In genomic region chr11:59776210-59777066, GRCh38 we compare ENCODE assay signal across 1 cellular context.
TF ChIP-seq lines count a peak whose summit lies in the region.

No MANE protein-coding gene starts in this region.

TF ChIP-seq in K562, 482 proteins besides CTCF, POLR2A, EP300 and RAD21 (continued from another document):
- TF ChIP-seq, protein P1, sequence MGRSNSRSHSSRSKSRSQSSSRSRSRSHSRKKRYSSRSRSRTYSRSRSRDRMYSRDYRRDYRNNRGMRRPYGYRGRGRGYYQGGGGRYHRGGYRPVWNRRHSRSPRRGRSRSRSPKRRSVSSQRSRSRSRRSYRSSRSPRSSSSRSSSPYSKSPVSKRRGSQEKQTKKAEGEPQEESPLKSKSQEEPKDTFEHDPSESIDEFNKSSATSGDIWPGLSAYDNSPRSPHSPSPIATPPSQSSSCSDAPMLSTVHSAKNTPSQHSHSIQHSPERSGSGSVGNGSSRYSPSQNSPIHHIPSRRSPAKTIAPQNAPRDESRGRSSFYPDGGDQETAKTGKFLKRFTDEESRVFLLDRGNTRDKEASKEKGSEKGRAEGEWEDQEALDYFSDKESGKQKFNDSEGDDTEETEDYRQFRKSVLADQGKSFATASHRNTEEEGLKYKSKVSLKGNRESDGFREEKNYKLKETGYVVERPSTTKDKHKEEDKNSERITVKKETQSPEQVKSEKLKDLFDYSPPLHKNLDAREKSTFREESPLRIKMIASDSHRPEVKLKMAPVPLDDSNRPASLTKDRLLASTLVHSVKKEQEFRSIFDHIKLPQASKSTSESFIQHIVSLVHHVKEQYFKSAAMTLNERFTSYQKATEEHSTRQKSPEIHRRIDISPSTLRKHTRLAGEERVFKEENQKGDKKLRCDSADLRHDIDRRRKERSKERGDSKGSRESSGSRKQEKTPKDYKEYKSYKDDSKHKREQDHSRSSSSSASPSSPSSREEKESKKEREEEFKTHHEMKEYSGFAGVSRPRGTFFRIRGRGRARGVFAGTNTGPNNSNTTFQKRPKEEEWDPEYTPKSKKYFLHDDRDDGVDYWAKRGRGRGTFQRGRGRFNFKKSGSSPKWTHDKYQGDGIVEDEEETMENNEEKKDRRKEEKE (IDR thresholded peaks at IDR 0.05; ENCODE audit: borderline replicate concordance in 1 of 2, control insufficient read depth in 1 of 2, low read depth in 2 of 2, low read length in 1 of 2): no peak
- TF ChIP-seq ZNF134 (CRISPR knock-in tag; conservative IDR thresholded peaks at IDR 0.05): no peak
- TF ChIP-seq, protein P2, sequence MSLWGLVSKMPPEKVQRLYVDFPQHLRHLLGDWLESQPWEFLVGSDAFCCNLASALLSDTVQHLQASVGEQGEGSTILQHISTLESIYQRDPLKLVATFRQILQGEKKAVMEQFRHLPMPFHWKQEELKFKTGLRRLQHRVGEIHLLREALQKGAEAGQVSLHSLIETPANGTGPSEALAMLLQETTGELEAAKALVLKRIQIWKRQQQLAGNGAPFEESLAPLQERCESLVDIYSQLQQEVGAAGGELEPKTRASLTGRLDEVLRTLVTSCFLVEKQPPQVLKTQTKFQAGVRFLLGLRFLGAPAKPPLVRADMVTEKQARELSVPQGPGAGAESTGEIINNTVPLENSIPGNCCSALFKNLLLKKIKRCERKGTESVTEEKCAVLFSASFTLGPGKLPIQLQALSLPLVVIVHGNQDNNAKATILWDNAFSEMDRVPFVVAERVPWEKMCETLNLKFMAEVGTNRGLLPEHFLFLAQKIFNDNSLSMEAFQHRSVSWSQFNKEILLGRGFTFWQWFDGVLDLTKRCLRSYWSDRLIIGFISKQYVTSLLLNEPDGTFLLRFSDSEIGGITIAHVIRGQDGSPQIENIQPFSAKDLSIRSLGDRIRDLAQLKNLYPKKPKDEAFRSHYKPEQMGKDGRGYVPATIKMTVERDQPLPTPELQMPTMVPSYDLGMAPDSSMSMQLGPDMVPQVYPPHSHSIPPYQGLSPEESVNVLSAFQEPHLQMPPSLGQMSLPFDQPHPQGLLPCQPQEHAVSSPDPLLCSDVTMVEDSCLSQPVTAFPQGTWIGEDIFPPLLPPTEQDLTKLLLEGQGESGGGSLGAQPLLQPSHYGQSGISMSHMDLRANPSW (CRISPR knock-in tag; IDR thresholded peaks at IDR 0.05): no peak
- TF ChIP-seq, protein P3, sequence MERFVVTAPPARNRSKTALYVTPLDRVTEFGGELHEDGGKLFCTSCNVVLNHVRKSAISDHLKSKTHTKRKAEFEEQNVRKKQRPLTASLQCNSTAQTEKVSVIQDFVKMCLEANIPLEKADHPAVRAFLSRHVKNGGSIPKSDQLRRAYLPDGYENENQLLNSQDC (CRISPR knock-in tag; IDR thresholded peaks at IDR 0.05): no peak
- TF ChIP-seq ZNF699 (CRISPR knock-in tag; IDR thresholded peaks at IDR 0.05; ENCODE audit: insufficient replicate concordance): no peak
- no peak for TF ChIP-seq MAFF (IDR thresholded peaks at IDR 0.05; ENCODE audit: low read length)
- TF ChIP-seq KDM1A (IDR thresholded peaks at IDR 0.05): peak; percentile 94 to 95
- TF ChIP-seq SMARCA5 (IDR thresholded peaks at IDR 0.05): no peak
- TF ChIP-seq KDM2B (CRISPR knock-in tag; IDR thresholded peaks at IDR 0.05): no peak
- TF ChIP-seq PHF21A (IDR thresholded peaks at IDR 0.05; ENCODE audit: borderline replicate concordance, low read depth): peak; percentile 53; the same call in 1 of the 2 replicates
- peak; percentile 33; the same call in 1 of the 2 replicates for TF ChIP-seq BHLHE40 (IDR thresholded peaks at IDR 0.05; ENCODE audit: low read length)
- no peak for TF ChIP-seq FOXM1 (IDR thresholded peaks at IDR 0.05; ENCODE audit: low read depth)
- no peak for TF ChIP-seq FOXM1 (CRISPR knock-in tag; IDR thresholded peaks at IDR 0.05; ENCODE audit: low read depth)
- no peak for TF ChIP-seq ETS2 (tag; IDR thresholded peaks at IDR 0.05; ENCODE audit: borderline replicate concordance, poor library complexity, severe bottlenecking)
- TF ChIP-seq ARID2 (IDR thresholded peaks at IDR 0.05): no peak
- TF ChIP-seq MXD1 (CRISPR knock-in tag; IDR thresholded peaks at IDR 0.05; ENCODE audit: borderline replicate concordance, poor library complexity, severe bottlenecking): no peak
- peak; percentile 95 for TF ChIP-seq JUN (IDR thresholded peaks at IDR 0.05; ENCODE audit: borderline replicate concordance, low read depth, low read length)
- TF ChIP-seq JUN (CRISPR knock-in tag; IDR thresholded peaks at IDR 0.05; ENCODE audit: borderline replicate concordance): no peak
- no peak for TF ChIP-seq ZNF586 (CRISPR knock-in tag; conservative IDR thresholded peaks at IDR 0.05)
- no peak for TF ChIP-seq NFXL1 (CRISPR knock-in tag; IDR thresholded peaks at IDR 0.05)
- TF ChIP-seq ZNF124 (CRISPR knock-in tag; IDR thresholded peaks at IDR 0.05): no peak
- no peak for TF ChIP-seq NR2C1 (IDR thresholded peaks at IDR 0.05)
- TF ChIP-seq NR2C1 (tag; IDR thresholded peaks at IDR 0.05): 0 out of 2 replicates have a peak, but pooled peaks have one; percentile 33
- peak; percentile 35; the same call in 1 of the 2 replicates for TF ChIP-seq CBFA2T2 (conservative IDR thresholded peaks at IDR 0.05)
- no peak for TF ChIP-seq CEBPB (tag; IDR thresholded peaks at IDR 0.05)
- 0 out of 2 replicates have a peak, but pooled peaks have one; percentile 31 for TF ChIP-seq SMARCC2 (IDR thresholded peaks at IDR 0.05; ENCODE audit: low read depth)
- no peak for TF ChIP-seq ZNF644 (tag; IDR thresholded peaks at IDR 0.05; ENCODE audit: low read depth)
- peak; percentile 90 for TF ChIP-seq ZEB2 (IDR thresholded peaks at IDR 0.05)
- TF ChIP-seq RBM22 (IDR thresholded peaks at IDR 0.05; ENCODE audit: low read depth, low read length, poor library complexity, severe bottlenecking): no peak
- TF ChIP-seq, protein P4, sequence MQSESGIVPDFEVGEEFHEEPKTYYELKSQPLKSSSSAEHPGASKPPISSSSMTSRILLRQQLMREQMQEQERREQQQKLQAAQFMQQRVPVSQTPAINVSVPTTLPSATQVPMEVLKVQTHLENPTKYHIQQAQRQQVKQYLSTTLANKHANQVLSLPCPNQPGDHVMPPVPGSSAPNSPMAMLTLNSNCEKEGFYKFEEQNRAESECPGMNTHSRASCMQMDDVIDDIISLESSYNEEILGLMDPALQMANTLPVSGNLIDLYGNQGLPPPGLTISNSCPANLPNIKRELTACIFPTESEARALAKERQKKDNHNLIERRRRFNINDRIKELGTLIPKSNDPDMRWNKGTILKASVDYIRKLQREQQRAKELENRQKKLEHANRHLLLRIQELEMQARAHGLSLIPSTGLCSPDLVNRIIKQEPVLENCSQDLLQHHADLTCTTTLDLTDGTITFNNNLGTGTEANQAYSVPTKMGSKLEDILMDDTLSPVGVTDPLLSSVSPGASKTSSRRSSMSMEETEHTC (IDR thresholded peaks at IDR 0.05): no peak
- peak; percentile 73 for TF ChIP-seq ARID1B (IDR thresholded peaks at IDR 0.05)
- TF ChIP-seq XRCC4 (IDR thresholded peaks at IDR 0.05; ENCODE audit: extremely low read depth, insufficient read depth, insufficient read length): no peak
- peak; percentile 61; the same call in 1 of the 2 replicates for TF ChIP-seq HMBOX1 (IDR thresholded peaks at IDR 0.05)
- TF ChIP-seq ZNF518B (CRISPR knock-in tag; IDR thresholded peaks at IDR 0.05): no peak
- peak; percentile 97 for TF ChIP-seq FOSL1 (tag; conservative IDR thresholded peaks at IDR 0.05)
